6 cellular contexts compared by ENCODE assay signal in the genomic region with DNA sequence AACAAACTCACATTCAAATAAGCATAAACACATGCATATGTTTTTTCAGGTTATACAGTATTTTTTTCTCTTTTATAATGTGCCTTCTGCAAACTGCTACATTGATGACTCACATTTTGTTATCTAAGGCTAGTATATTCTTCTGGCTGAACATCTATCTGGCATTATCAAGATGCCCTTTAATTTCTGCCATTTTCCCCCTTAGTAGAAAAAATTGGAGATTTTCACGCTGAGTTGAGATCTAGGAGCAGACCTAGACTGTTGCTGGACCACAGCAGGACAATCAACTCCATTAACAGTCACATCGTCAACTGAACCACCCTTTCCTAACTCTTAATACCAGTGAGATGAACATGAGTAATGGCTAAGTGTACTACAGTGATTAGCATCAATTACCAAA.
"Had no signal": no experiment of that assay in that cellular context is flagged by ENCODE, and none has a peak within 500 bp of the region (broad histone marks: within the 10 kb centered on the region; RNA-seq: fewer than 3 reads in every experiment).

No MANE protein-coding gene starts in this region.

- ATAC-seq: HCT116 had no signal

- DNase-seq: GM23248, GOT3, H7, IMR-90 had no signal

- H3K4me3 ChIP-seq: GM23248, HAP-1 had no signal
